13 cellular contexts compared by ENCODE assay signal in the genomic region with DNA sequence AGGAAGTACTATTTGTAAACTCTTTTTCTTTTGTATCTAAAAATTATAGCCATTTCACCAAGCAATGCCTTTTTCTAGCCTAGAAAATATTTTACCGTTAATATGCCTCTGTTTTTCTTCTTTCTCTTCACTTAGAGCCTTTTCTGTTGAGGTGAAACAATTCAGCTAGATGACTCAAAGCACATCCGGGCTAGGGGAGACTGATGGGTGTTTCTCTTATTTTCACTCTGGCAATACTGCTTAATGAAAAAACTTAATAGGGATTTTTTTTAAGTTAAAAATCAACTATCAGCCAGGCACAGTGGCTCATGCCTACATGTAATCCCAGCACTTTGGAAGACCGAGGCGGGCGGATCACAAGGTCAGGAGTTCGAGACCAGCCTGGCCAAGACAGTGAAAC.
DNase-seq lines count a peak whose midpoint lies in the region; ATAC-seq and TF ChIP-seq lines count a peak whose summit lies in the region.
"Had no signal": no experiment of that assay in that cellular context is flagged by ENCODE, and none has a peak within 500 bp of the region (broad histone marks: within the 10 kb centered on the region; RNA-seq: fewer than 3 reads in every experiment).

No MANE protein-coding gene starts in this region.

- peaks cover 10 to 16% of the 10 kb centered on the region in 2 donors for H3K4me1 ChIP-seq in duodenal mucosa (ENCODE audit: control insufficient read depth in 1 of 2, insufficient read depth in 2 of 2, low read length in 2 of 2)

- peaks cover 33% of the 10 kb centered on the region for H3K36me3 Mint-ChIP-seq in activated B cell treated with CpG ODN at 0.5 μM for 24 hours (ENCODE audit: low read depth)

- intact Hi-C loops in activated B cell treated with CpG ODN at 0.5 μM for 24 hours (cut with micrococcal nuclease), result loop anchor here (1.0 kb wide), 2 partner anchors 24 to 26 kb away; no protein-coding TSS in a partner anchor

- H3K9ac ChIP-seq in duodenal mucosa (ENCODE audit: low read depth in 1 of 2, low read length in 2 of 2), result no peak overlapping the region

- ATAC-seq in activated B cell treated with CpG ODN at 0.5 μM for 24 hours (ENCODE audit: low read depth) (peak; percentile 67), HG03342 (IDR thresholded peaks at IDR 0.05; ENCODE audit: unreplicated experiment) (no peak)
- peak; percentile 81 for ATAC-seq in stimulated activated naive CD8-positive, alpha-beta T cell treated with anti-CD3 and anti-CD28 coated beads, Interleukin-15, amount 100 ng/mL, for 72 hours
- ATAC-seq: PC-3 had no signal

- peaks cover 3 to 4% of the 10 kb centered on the region in 2 donors for H3K36me3 ChIP-seq in duodenal mucosa (ENCODE audit: control insufficient read depth in 1 of 2, insufficient read depth in 2 of 2, low read length in 2 of 2)

- no peak for TF ChIP-seq CTCF in activated B cell treated with CpG ODN at 0.5 μM for 24 hours (IDR thresholded peaks at IDR 0.05)

- peak overlapping the region; percentile 99 for H3K4me3 Mint-ChIP-seq in activated B cell treated with CpG ODN at 0.5 μM for 24 hours
- peak overlapping the region; percentile 89 to 93 for H3K4me3 Mint-ChIP-seq in stimulated activated naive CD8-positive, alpha-beta T cell treated with anti-CD3 and anti-CD28 coated beads, Interleukin-15, amount 100 ng/mL, for 72 hours

- no peak overlapping the region for H3K27ac ChIP-seq in duodenal mucosa (ENCODE audit: low read depth, low read length)

- no peaks in the 10 kb centered on the region for H3K9me3 ChIP-seq in duodenal mucosa (ENCODE audit: control insufficient read depth in 1 of 2, low read length in 2 of 2)
- H3K9me3 ChIP-seq: heart right ventricle had no signal

- CTCF ChIA-PET in activated B cell treated with CpG ODN at 0.5 μM for 24 hours (lab: Charles Lee), result interaction anchor here (1.2 to 4.2 kb wide), 3 partner anchors 16 to 27 kb away, joined by 3 to 18 read pairs (median 5); no protein-coding TSS in a partner anchor

- DNase-seq in SIG-M5 treated with dmso at 0.1 percent for 504 hours (lab: John Stamatoyannopoulos, UW; ENCODE audit: unreplicated experiment) (peak; percentile 61), SIG-M5 (lab: John Stamatoyannopoulos, UW) (no peak), activated B cell treated with CpG ODN at 0.5 μM for 24 hours (no peak), NAMALWA (ENCODE audit: low spot score) (no peak), dedifferentiated amniotic fluid mesenchymal stem cell (ENCODE audit: extremely low spot score) (no peak)
- DNase-seq in stimulated activated naive CD8-positive, alpha-beta T cell treated with anti-CD3 and anti-CD28 coated beads, Interleukin-15, amount 100 ng/mL, for 72 hours, result peak in 1 of 2 donors; percentile 37
- DNase-seq: 8988T, aorta, heart right ventricle, PC-3, right cardiac atrium had no signal

- peak overlapping the region; percentile 98 for H3K27ac Mint-ChIP-seq in activated B cell treated with CpG ODN at 0.5 μM for 24 hours
- peak overlapping the region; percentile 98 for H3K27ac Mint-ChIP-seq in stimulated activated naive CD8-positive, alpha-beta T cell treated with anti-CD3 and anti-CD28 coated beads, Interleukin-15, amount 100 ng/mL, for 72 hours

- no peaks in the 10 kb centered on the region for H3K27me3 Mint-ChIP-seq in activated B cell treated with CpG ODN at 0.5 μM for 24 hours
- H3K27me3 Mint-ChIP-seq in stimulated activated naive CD8-positive, alpha-beta T cell treated with anti-CD3 and anti-CD28 coated beads, Interleukin-15, amount 100 ng/mL, for 72 hours, result no peaks in the 10 kb centered on the region

- POLR2A ChIA-PET in activated B cell treated with CpG ODN at 0.5 μM for 24 hours (lab: Charles Lee), result interaction anchor here (0.5 to 1.1 kb wide), 5 partner anchors 27 to 264 kb away, joined by 3 to 6 read pairs (median 4); no protein-coding TSS in a partner anchor

- no peaks in the 10 kb centered on the region for H3K9me3 Mint-ChIP-seq in activated B cell treated with CpG ODN at 0.5 μM for 24 hours
- no peaks in the 10 kb centered on the region for H3K9me3 Mint-ChIP-seq in stimulated activated naive CD8-positive, alpha-beta T cell treated with anti-CD3 and anti-CD28 coated beads, Interleukin-15, amount 100 ng/mL, for 72 hours

- H3K4me1 Mint-ChIP-seq in activated B cell treated with CpG ODN at 0.5 μM for 24 hours, result peaks cover 57% of the 10 kb centered on the region
- peaks cover 55% of the 10 kb centered on the region for H3K4me1 Mint-ChIP-seq in stimulated activated naive CD8-positive, alpha-beta T cell treated with anti-CD3 and anti-CD28 coated beads, Interleukin-15, amount 100 ng/mL, for 72 hours

- H3K4me3 ChIP-seq in duodenal mucosa (ENCODE audit: low read depth in 1 of 2, low read length in 2 of 2), result peak overlapping the region; percentile 65

- no peaks in the 10 kb centered on the region for H3K27me3 ChIP-seq in duodenal mucosa (ENCODE audit: control insufficient read depth in 1 of 2, insufficient read depth in 2 of 2, low read length in 2 of 2)
- H3K27me3 ChIP-seq: heart right ventricle had no signal
